ENCODE assay signal across 12 cellular contexts in the genomic region with DNA sequence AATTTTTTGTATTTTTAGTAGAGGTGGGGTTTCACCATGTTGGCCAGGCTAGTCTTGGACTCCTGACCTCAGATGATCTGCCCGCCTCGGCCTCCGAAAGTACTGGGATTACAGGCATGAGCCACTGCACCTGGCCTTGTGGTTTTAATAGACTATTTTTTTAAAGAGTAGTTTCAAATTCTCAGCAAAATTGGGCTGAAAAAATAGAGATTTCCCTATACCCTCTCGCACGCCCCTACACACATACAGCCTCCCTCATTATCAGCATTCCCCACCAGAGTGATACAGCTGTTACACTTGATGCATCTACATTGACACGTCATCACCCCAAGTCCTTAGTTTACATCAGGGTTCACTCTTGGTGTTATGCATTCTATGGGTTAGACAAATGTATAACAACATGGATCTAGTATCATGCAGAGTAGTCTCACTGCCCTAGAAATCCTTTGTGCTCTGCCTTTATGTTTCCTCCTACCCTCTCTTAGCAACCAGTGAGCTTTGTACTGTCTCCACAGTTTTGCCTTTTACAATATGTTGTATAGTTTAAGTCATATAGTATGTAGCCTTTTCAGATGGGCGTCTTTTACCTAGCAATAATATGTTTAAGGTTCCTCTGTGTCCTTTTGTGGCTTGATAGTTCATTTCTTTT.
DNase-seq lines count a peak whose midpoint lies in the region; ATAC-seq and TF ChIP-seq lines count a peak whose summit lies in the region.
"Had no signal": no experiment of that assay in that cellular context is flagged by ENCODE, and none has a peak within 500 bp of the region (broad histone marks: within the 10 kb centered on the region; RNA-seq: fewer than 3 reads in every experiment).

No MANE protein-coding gene starts in this region.

- ATAC-seq in HG02943 (IDR thresholded peaks at IDR 0.05; ENCODE audit: low read depth, unreplicated experiment) (peak; percentile 83), PC-3 (peak; percentile 67)
- no peak for ATAC-seq in natural killer cell treated with Interleukin-12 subunit alpha and Interleukin-12 subunit beta and Interleukin-15 and Interleukin-18, amount 100 ng/mL, for 72 hours
- ATAC-seq: lower lobe of right lung had no signal

- H3K9ac ChIP-seq in PC-3 (ENCODE audit: low read length): no peak overlapping the region
- H3K9ac ChIP-seq in mesendoderm (ENCODE audit: low read length): no peak overlapping the region

- H3K79me2 ChIP-seq in PC-3 (ENCODE audit: low read length) (peaks cover 94% of the 10 kb centered on the region), mesendoderm (ENCODE audit: control insufficient read depth, insufficient read depth, low read length) (peaks cover 52% of the 10 kb centered on the region)

- no peaks in the 10 kb centered on the region for H3K36me3 Mint-ChIP-seq in natural killer cell treated with Interleukin-12 subunit alpha and Interleukin-12 subunit beta and Interleukin-15 and Interleukin-18, amount 100 ng/mL, for 72 hours

- no peaks in the 10 kb centered on the region for H3K9me3 ChIP-seq in PC-3 (ENCODE audit: low read length)
- H3K9me3 ChIP-seq: lower lobe of right lung had no signal

- H2BK5ac ChIP-seq in mesendoderm (ENCODE audit: low read length): no peak overlapping the region

- no peak overlapping the region for H2AFZ ChIP-seq in PC-3 (ENCODE audit: low read length)

- peaks cover 31% of the 10 kb centered on the region for H3K79me1 ChIP-seq in mesendoderm (ENCODE audit: low read length)

- H3K23ac ChIP-seq in mesendoderm (ENCODE audit: low read length): no peak overlapping the region

- DNase-seq in GM12864 (ENCODE audit: low read depth) (peak; percentile 45), GM20000 (ENCODE audit: low spot score) (peak; percentile 38), PC-3 (no peak), mesendoderm (no peak)
- DNase-seq in stimulated activated CD4-positive, alpha-beta T cell treated with anti-CD3 and anti-CD28 coated beads, Interleukin-12 subunit alpha, Interleukin-12 subunit beta, amount 100 ng/mL, for 4 hours: no peak
- DNase-seq in natural killer cell treated with Interleukin-12 subunit alpha and Interleukin-12 subunit beta and Interleukin-15 and Interleukin-18, amount 100 ng/mL, for 72 hours (ENCODE audit: low spot score): no peak
- no peak for DNase-seq in stimulated activated CD4-positive, alpha-beta T cell treated with anti-CD3 and anti-CD28 coated beads, Interleukin-4, amount 100 ng/mL, for 24 hours
- DNase-seq: activated CD8-positive, alpha-beta memory T cell treated with anti-CD3 and anti-CD28 coated beads, Interleukin-2, amount 50 U/mL, for 48 hours; H7; lower lobe of right lung; NCI-H2029 treated with DMSO at 0.1 percent for 48 hours had no signal

- H3K4me1 Mint-ChIP-seq in natural killer cell treated with Interleukin-12 subunit alpha and Interleukin-12 subunit beta and Interleukin-15 and Interleukin-18, amount 100 ng/mL, for 72 hours (ENCODE audit: low read depth in 2 of 2): peaks cover 39 to 52% of the 10 kb centered on the region in 2 donors

- no peak overlapping the region for H3K27ac Mint-ChIP-seq in natural killer cell treated with Interleukin-12 subunit alpha and Interleukin-12 subunit beta and Interleukin-15 and Interleukin-18, amount 100 ng/mL, for 72 hours

- POLR2A ChIA-PET in PC-3 (lab: Charles Lee; ENCODE audit: unreplicated experiment): interaction anchor here (0.7 kb wide), 1 partner anchor 51 kb away, joined by 3 read pairs; no protein-coding TSS in a partner anchor

- H3K27me3 ChIP-seq in PC-3 (ENCODE audit: low read length) (no peaks in the 10 kb centered on the region), mesendoderm (ENCODE audit: insufficient read depth, low read length, poor library complexity) (no peaks in the 10 kb centered on the region)

- no TSS peak for BruUV-seq in PC-3 (replicated peaks; lab: Mats Ljungman, UMichigan)

- H4K8ac ChIP-seq in mesendoderm (ENCODE audit: low read depth, low read length): no peak overlapping the region

- H2BK15ac ChIP-seq in mesendoderm (replicated peaks; ENCODE audit: low read depth): no peak overlapping the region

- H3K4me2 ChIP-seq in PC-3 (ENCODE audit: low read length) (peak overlapping the region; percentile 76), mesendoderm (ENCODE audit: low read length) (no peak overlapping the region)

- H3K36me3 ChIP-seq in PC-3 (ENCODE audit: low read depth, low read length) (no peaks in the 10 kb centered on the region), mesendoderm (ENCODE audit: control insufficient read depth, insufficient read depth, low read length) (no peaks in the 10 kb centered on the region)
- H3K36me3 ChIP-seq: lower lobe of right lung had no signal

- intact Hi-C loops in PC-3 (cut with micrococcal nuclease): loop anchor here (1.0 kb wide), 1 partner anchor 30 kb away; no protein-coding TSS in a partner anchor

- H3K4me1 ChIP-seq in PC-3 (ENCODE audit: insufficient read depth, low read length) (peaks cover 21% of the 10 kb centered on the region), mesendoderm (ENCODE audit: control insufficient read depth, low read depth, low read length) (peaks cover 8% of the 10 kb centered on the region)
- H3K4me1 ChIP-seq: lower lobe of right lung had no signal

- whole genome bisulfite sequencing in mesendoderm (ENCODE audit: extremely low coverage, insufficient coverage, low lambda C conversion rate): no CpG with 5 or more reads among the region's 7 CpGs

- H3K4me3 ChIP-seq in GM12864 (ENCODE audit: low read depth, low read length): no peak overlapping the region
- H3K4me3 ChIP-seq in PC-3 (ENCODE audit: low read length): no peak overlapping the region; the same call in 1 of the 2 replicates
- no peak overlapping the region for H3K4me3 ChIP-seq in mesendoderm (ENCODE audit: low read length)
- H3K4me3 ChIP-seq: lower lobe of right lung had no signal

- H3K56ac ChIP-seq in mesendoderm (ENCODE audit: low read length): no peak overlapping the region

- H3K9me3 Mint-ChIP-seq in natural killer cell treated with Interleukin-12 subunit alpha and Interleukin-12 subunit beta and Interleukin-15 and Interleukin-18, amount 100 ng/mL, for 72 hours: no peaks in the 10 kb centered on the region

- TF ChIP-seq CTCF in GM12864 (IDR thresholded peaks at IDR 0.05; ENCODE audit: low read depth, low read length, missing control alignments): no peak
- no peak for TF ChIP-seq CTCF in GM20000 (IDR thresholded peaks at IDR 0.05; ENCODE audit: extremely low read depth, missing control alignments)
- no peak for TF ChIP-seq CTCF in PC-3 (conservative IDR thresholded peaks at IDR 0.05; ENCODE audit: low read depth, low read length)

- H3K9me2 ChIP-seq in PC-3 (replicated peaks; ENCODE audit: low read length): no peaks in the 10 kb centered on the region

- peak overlapping the region; percentile 62 for H3K27ac ChIP-seq in PC-3 (ENCODE audit: low read length)
- no peak overlapping the region for H3K27ac ChIP-seq in mesendoderm (ENCODE audit: low read depth, low read length)
- H3K27ac ChIP-seq: lower lobe of right lung had no signal

- no peak overlapping the region for H3K4me3 Mint-ChIP-seq in natural killer cell treated with Interleukin-12 subunit alpha and Interleukin-12 subunit beta and Interleukin-15 and Interleukin-18, amount 100 ng/mL, for 72 hours

- H3F3A ChIP-seq in PC-3 (ENCODE audit: low read length, unreplicated experiment): no peaks in the 10 kb centered on the region

- no peak overlapping the region for H3K18ac ChIP-seq in mesendoderm (ENCODE audit: low read length)

- H2BK120ac ChIP-seq in mesendoderm (ENCODE audit: low read depth, low read length): no peak overlapping the region

- H4K20me1 ChIP-seq in PC-3 (ENCODE audit: low read length): 0 out of 2 replicates have a peak, but pooled peaks cover 12% of the 10 kb centered on the region

- no peaks in the 10 kb centered on the region for H3K27me3 Mint-ChIP-seq in natural killer cell treated with Interleukin-12 subunit alpha and Interleukin-12 subunit beta and Interleukin-15 and Interleukin-18, amount 100 ng/mL, for 72 hours

- CTCF ChIA-PET in PC-3 (lab: Charles Lee): no interaction called here

- H2AK5ac ChIP-seq in mesendoderm (ENCODE audit: low read length): no peak overlapping the region

- no peak overlapping the region for H3K4ac ChIP-seq in mesendoderm (ENCODE audit: low read depth, low read length)

- no peak overlapping the region for H4K5ac ChIP-seq in mesendoderm (ENCODE audit: low read length)

Comparison
In these comparisons a context has a peak if more than half of its experiments do, and no peak if none do; other contexts are left out.
1. DNase-seq: peak in GM12864 (single experiment) and GM20000 (single experiment); none in PC-3 (single experiment), stimulated activated CD4-positive, alpha-beta T cell treated with anti-CD3 and anti-CD28 coated beads, Interleukin-12 subunit alpha, Interleukin-12 subunit beta, amount 100 ng/mL, for 4 hours (single experiment), natural killer cell treated with Interleukin-12 subunit alpha and Interleukin-12 subunit beta and Interleukin-15 and Interleukin-18, amount 100 ng/mL, for 72 hours (single experiment), stimulated activated CD4-positive, alpha-beta T cell treated with anti-CD3 and anti-CD28 coated beads, Interleukin-4, amount 100 ng/mL, for 24 hours (single experiment) and mesendoderm (single experiment).
2. ATAC-seq: peak in HG02943 (single experiment) and PC-3 (single experiment); none in natural killer cell treated with Interleukin-12 subunit alpha and Interleukin-12 subunit beta and Interleukin-15 and Interleukin-18, amount 100 ng/mL, for 72 hours (0 of 2).